In genomic region chr7:50174948-50175347, GRCh38 we compare ENCODE assay signal across 29 cellular contexts.
"Had no signal": no experiment of that assay in that cellular context is flagged by ENCODE, and none has a peak within 500 bp of the region (broad histone marks: within the 10 kb centered on the region; RNA-seq: fewer than 3 reads in every experiment).

No MANE protein-coding gene starts in this region.

- H3K36me3 ChIP-seq: esophagus squamous epithelium, gastrocnemius medialis, left lung, lower lobe of right lung had no signal

- H3K4me1 Mint-ChIP-seq: naive B cell had no signal

- H3K79me2 ChIP-seq: hepatocyte had no signal

- H2AFZ ChIP-seq: hepatocyte had no signal

- H3K27ac ChIP-seq: coronary artery, dorsolateral prefrontal cortex, epithelial cell of prostate, esophagus squamous epithelium, gastrocnemius medialis, hepatocyte, left lung, lower lobe of right lung had no signal

- H3K27me3 Mint-ChIP-seq: naive B cell; naive thymus-derived CD8-positive, alpha-beta T cell had no signal

- H3K36me3 Mint-ChIP-seq: mesothelial cell of epicardium; naive B cell; naive thymus-derived CD8-positive, alpha-beta T cell had no signal

- H3K4me2 ChIP-seq: hepatocyte had no signal

- H3K27ac Mint-ChIP-seq: mesothelial cell of epicardium; naive thymus-derived CD8-positive, alpha-beta T cell had no signal

- H3K9me3 ChIP-seq: esophagus squamous epithelium, gastrocnemius medialis, left lung, lower lobe of right lung, mucosa of descending colon had no signal

- H3K9me3 Mint-ChIP-seq: mesothelial cell of epicardium, naive B cell had no signal

- DNase-seq: dermis blood vessel endothelial cell; dorsolateral prefrontal cortex; effector CD4-positive, alpha-beta T cell; effector memory CD4-positive, alpha-beta T cell; erythroblast; esophagus squamous epithelium; foreskin fibroblast; foreskin melanocyte; gastrocnemius medialis; glutamatergic neuron; head of caudate nucleus; hypothalamus; left cardiac atrium; left lung; left ventricle myocardium superior; lower lobe of right lung; mesenchymal stem cell; mucosa of descending colon; naive B cell; naive thymus-derived CD8-positive, alpha-beta T cell had no signal

- FAIRE-seq: colon, endometrium, islet of Langerhans, keratinocyte had no signal

- H3K4me3 Mint-ChIP-seq: mesothelial cell of epicardium; naive B cell; naive thymus-derived CD8-positive, alpha-beta T cell had no signal

- H3K4me3 ChIP-seq: coronary artery, dorsolateral prefrontal cortex, esophagus squamous epithelium, gastrocnemius medialis, hepatocyte, left lung, lower lobe of right lung, mucosa of descending colon had no signal

- ATAC-seq: esophagus mucosa; gastrocnemius medialis; left cardiac atrium; left lung; left ventricle myocardium superior; lower lobe of right lung; mucosa of descending colon; naive thymus-derived CD8-positive, alpha-beta T cell had no signal

- H3K4me1 ChIP-seq: esophagus squamous epithelium, gastrocnemius medialis, left lung, lower lobe of right lung had no signal
